In genomic region chr13:29254971-29255370, GRCh38 we compare ENCODE assay signal across 15 cellular contexts.
A peak's percentile ranks its signal among the peaks of the same experiment; 100 is the strongest.
DNase-seq lines count a peak whose midpoint lies in the region; ATAC-seq and TF ChIP-seq lines count a peak whose summit lies in the region.
"Had no signal": no experiment of that assay in that cellular context is flagged by ENCODE, and none has a peak within 500 bp of the region (broad histone marks: within the 10 kb centered on the region; RNA-seq: fewer than 3 reads in every experiment).

No MANE protein-coding gene starts in this region.

- H3K36me3 ChIP-seq in Karpas-422 (ENCODE audit: insufficient read depth, low read length) (no peaks in the 10 kb centered on the region), MM.1S (replicated peaks; ENCODE audit: insufficient read depth, low read length) (no peaks in the 10 kb centered on the region)
- H3K36me3 ChIP-seq: BLaER1 had no signal

- DNase-seq in GM12865 (ENCODE audit: low read depth) (peak; percentile 51), Karpas-422 (peak; percentile 29), glutamatergic neuron (no peak), retina (peak; percentile 53), MM.1S (no peak)
- DNase-seq: 8988T; AML-193; Caco-2; CD8-positive, alpha-beta memory T cell; DMS53 had no signal

- no peak overlapping the region for H3K9ac ChIP-seq in Karpas-422 (ENCODE audit: low read length)
- no peak overlapping the region for H3K9ac ChIP-seq in MM.1S (ENCODE audit: low read length)
- H3K9ac ChIP-seq: BLaER1 had no signal

- H4K20me1 ChIP-seq in Karpas-422 (ENCODE audit: insufficient read depth, low read depth, low read length) (no peaks in the 10 kb centered on the region), MM.1S (ENCODE audit: insufficient read depth, low read length) (no peaks in the 10 kb centered on the region)
- H4K20me1 ChIP-seq: BLaER1 had no signal

- no peaks in the 10 kb centered on the region for H3K9me3 ChIP-seq in Karpas-422 (ENCODE audit: low read length)
- H3K9me3 ChIP-seq in MM.1S (replicated peaks; ENCODE audit: insufficient read depth, low read length), result no peaks in the 10 kb centered on the region
- H3K9me3 ChIP-seq: BLaER1, Caco-2 had no signal

- peak overlapping the region; percentile 12 for H3K4me3 Mint-ChIP-seq in glutamatergic neuron (ENCODE audit: unreplicated experiment)
- H3K4me3 Mint-ChIP-seq: CD8-positive, alpha-beta memory T cell had no signal

- no peaks in the 10 kb centered on the region for H3K36me3 Mint-ChIP-seq in glutamatergic neuron (ENCODE audit: unreplicated experiment)
- H3K36me3 Mint-ChIP-seq: CD8-positive, alpha-beta memory T cell had no signal

- no peak for ATAC-seq in HG03045 (IDR thresholded peaks at IDR 0.05; ENCODE audit: unreplicated experiment)
- ATAC-seq in GM21737 (IDR thresholded peaks at IDR 0.05; ENCODE audit: unreplicated experiment), result no peak
- ATAC-seq: HCT116, HepG2 had no signal

- H2AFZ ChIP-seq in Karpas-422 (ENCODE audit: low read length) (no peak overlapping the region), MM.1S (ENCODE audit: low read length) (no peak overlapping the region)

- peaks cover 10% of the 10 kb centered on the region for H3K4me1 Mint-ChIP-seq in glutamatergic neuron (ENCODE audit: low read depth, unreplicated experiment)
- H3K4me1 Mint-ChIP-seq: CD8-positive, alpha-beta memory T cell had no signal

- H3K4me2 ChIP-seq in Karpas-422 (ENCODE audit: low read depth, low read length, poor library complexity, severe bottlenecking) (no peak overlapping the region), MM.1S (ENCODE audit: low read depth, low read length) (no peak overlapping the region)
- H3K4me2 ChIP-seq: BLaER1 had no signal

- H3K9me2 ChIP-seq in Karpas-422 (replicated peaks; ENCODE audit: insufficient read depth, low read length) (no peaks in the 10 kb centered on the region), MM.1S (replicated peaks; ENCODE audit: insufficient read depth, low read length) (no peaks in the 10 kb centered on the region)

- H3K27ac Mint-ChIP-seq in glutamatergic neuron (ENCODE audit: unreplicated experiment), result peak overlapping the region; percentile 13
- H3K27ac Mint-ChIP-seq: CD8-positive, alpha-beta memory T cell had no signal

- H3K4me1 ChIP-seq in Karpas-422 (ENCODE audit: low read length) (no peaks in the 10 kb centered on the region), MM.1S (ENCODE audit: low read length) (no peaks in the 10 kb centered on the region)
- H3K4me1 ChIP-seq: BLaER1, Caco-2 had no signal

- H3K79me2 ChIP-seq in Karpas-422 (ENCODE audit: low read length) (no peaks in the 10 kb centered on the region), MM.1S (ENCODE audit: low read length) (no peaks in the 10 kb centered on the region)

- H3K27me3 Mint-ChIP-seq in glutamatergic neuron (ENCODE audit: unreplicated experiment), result peaks cover 2% of the 10 kb centered on the region

- H3K27ac ChIP-seq in Karpas-422 (ENCODE audit: low read length), result no peak overlapping the region
- no peak overlapping the region for H3K27ac ChIP-seq in MM.1S (ENCODE audit: low read length)
- H3K27ac ChIP-seq: BLaER1 had no signal

- no peak overlapping the region for H3K4me3 ChIP-seq in GM12865 (ENCODE audit: low read depth, low read length)
- no peak overlapping the region for H3K4me3 ChIP-seq in Karpas-422 (ENCODE audit: low read length)
- no peak overlapping the region for H3K4me3 ChIP-seq in MM.1S (ENCODE audit: low read length)
- H3K4me3 ChIP-seq: BLaER1 had no signal

- H3F3A ChIP-seq in MM.1S (ENCODE audit: insufficient read depth, low read length), result no peaks in the 10 kb centered on the region

- TF ChIP-seq CTCF in GM12865 (IDR thresholded peaks at IDR 0.05; ENCODE audit: insufficient read depth, low read depth, low read length, missing control alignments) (no peak), glutamatergic neuron (IDR thresholded peaks at IDR 0.05; ENCODE audit: partially characterized antibody, unreplicated experiment) (no peak), MM.1S (IDR thresholded peaks at IDR 0.05; ENCODE audit: low read length) (no peak)

- H3K27me3 ChIP-seq in Karpas-422 (ENCODE audit: low read length), result 0 out of 2 replicates have a peak, but pooled peaks cover 2% of the 10 kb centered on the region
- H3K27me3 ChIP-seq in MM.1S (replicated peaks; ENCODE audit: insufficient read depth, low read length), result no peaks in the 10 kb centered on the region
- H3K27me3 ChIP-seq: BLaER1 had no signal

- no peaks in the 10 kb centered on the region for H3K9me3 Mint-ChIP-seq in glutamatergic neuron (ENCODE audit: unreplicated experiment)

Comparison
In these comparisons a context has a peak if more than half of its experiments do, and no peak if none do; other contexts are left out.
1. DNase-seq: peak in GM12865 (single experiment), Karpas-422 (single experiment) and retina (single experiment); none in glutamatergic neuron (single experiment) and MM.1S (single experiment).